ENCODE assay signal across 12 cellular contexts in genomic region chrX:134948333-134949241, GRCh38. TPM values are rescaled to one million over a fixed set of nuclear protein-coding genes. Genes with fewer than 3 reads are reported as not detected.
DNase-seq lines count a peak whose midpoint lies in the region; ATAC-seq and TF ChIP-seq lines count a peak whose summit lies in the region.
"Had no signal": no experiment of that assay in that cellular context is flagged by ENCODE, and none has a peak within 500 bp of the region (broad histone marks: within the 10 kb centered on the region; RNA-seq: fewer than 3 reads in every experiment).

No MANE protein-coding gene starts in this region.

- H3K4me1 Mint-ChIP-seq in chondrocyte (ENCODE audit: low read depth), result no peaks in the 10 kb centered on the region
- H3K4me1 Mint-ChIP-seq in CD4-positive, alpha-beta T cell (ENCODE audit: low read depth), result no peaks in the 10 kb centered on the region
- H3K4me1 Mint-ChIP-seq: immature natural killer cell had no signal

- intact Hi-C loops in posterior vena cava (cut with DNase I), result no loop called here
- intact Hi-C loops in CD4-positive, alpha-beta T cell (cut with DNase I, micrococcal nuclease), result no loop called here

- peak overlapping the region; percentile 52 for H3K27ac Mint-ChIP-seq in chondrocyte (ENCODE audit: unreplicated experiment)
- H3K27ac Mint-ChIP-seq in CD4-positive, alpha-beta T cell, result no peak overlapping the region
- H3K27ac Mint-ChIP-seq: immature natural killer cell had no signal

- H3K4me3 Mint-ChIP-seq in chondrocyte (ENCODE audit: unreplicated experiment), result no peak overlapping the region
- H3K4me3 Mint-ChIP-seq in CD4-positive, alpha-beta T cell, result no peak overlapping the region
- H3K4me3 Mint-ChIP-seq: immature natural killer cell had no signal

- no peaks in the 10 kb centered on the region for H3K36me3 Mint-ChIP-seq in chondrocyte (ENCODE audit: low read depth)
- H3K36me3 Mint-ChIP-seq in CD4-positive, alpha-beta T cell (ENCODE audit: low read depth), result no peaks in the 10 kb centered on the region
- H3K36me3 Mint-ChIP-seq: immature natural killer cell had no signal

- no peak for ATAC-seq in CD4-positive, alpha-beta T cell (ENCODE audit: poor library complexity)

- no peaks in the 10 kb centered on the region for H3K9me3 ChIP-seq in CD4-positive, alpha-beta T cell (ENCODE audit: control insufficient read depth, low read length)

- no peaks in the 10 kb centered on the region for H3K27me3 ChIP-seq in CD4-positive, alpha-beta T cell (ENCODE audit: control insufficient read depth, insufficient read depth, low read length)

- POLR2A ChIA-PET in CD4-positive, alpha-beta T cell (lab: Charles Lee), result no interaction called here

- TF ChIP-seq CTCF in chondrocyte (IDR thresholded peaks at IDR 0.05), result no peak
- TF ChIP-seq CTCF in CD4-positive, alpha-beta T cell (IDR thresholded peaks at IDR 0.05), result no peak

- CTCF ChIA-PET in CD4-positive, alpha-beta T cell (lab: Charles Lee), result no interaction called here

- DNase-seq in ELR (ENCODE audit: low read depth) (peak; percentile 78), NCI-H69 (lab: John Stamatoyannopoulos, UW) (peak; percentile 11), chondrocyte (ENCODE audit: low spot score) (no peak), mucosa of gallbladder (ENCODE audit: low spot score) (peak; percentile 13), NCI-H345 treated with DMSO at 0.1 percent for 48 hours (lab: John Stamatoyannopoulos, UW; ENCODE audit: unreplicated experiment) (no peak), NCI-H2196 (lab: John Stamatoyannopoulos, UW; ENCODE audit: unreplicated experiment) (no peak), posterior vena cava (ENCODE audit: low spot score) (no peak)
- no peak for DNase-seq in CD4-positive, alpha-beta T cell
- DNase-seq: aorta; immature natural killer cell; NCI-H1694; stimulated activated CD8-positive, alpha-beta memory T cell treated with anti-CD3 and anti-CD28 coated beads, Interleukin-4, amount 100 ng/mL, for 48 hours had no signal

- peaks cover 7% of the 10 kb centered on the region for H3K9me3 Mint-ChIP-seq in chondrocyte (ENCODE audit: low read depth)
- no peaks in the 10 kb centered on the region for H3K9me3 Mint-ChIP-seq in CD4-positive, alpha-beta T cell
- H3K9me3 Mint-ChIP-seq: immature natural killer cell had no signal

- H3K27me3 Mint-ChIP-seq in chondrocyte (ENCODE audit: low read depth), result no peaks in the 10 kb centered on the region
- no peaks in the 10 kb centered on the region for H3K27me3 Mint-ChIP-seq in CD4-positive, alpha-beta T cell

- no peak overlapping the region for H3K27ac ChIP-seq in CD4-positive, alpha-beta T cell (ENCODE audit: low read depth, low read length)

RNA-seq across cellular contexts. Expression of gene MOSPD1, which starts 33.5 kb away (rescaled TPM):
- 11.7 to 17.0 TPM (median 15.3 TPM) in 3 replicates for total RNA-seq in chondrocyte
- total RNA-seq in mucosa of gallbladder, result 7.7 TPM
- 10 to 100 TPM; 11.9 to 13.2 TPM for total RNA-seq in posterior vena cava
- total RNA-seq in CD4-positive, alpha-beta T cell, result 1 to 10 TPM; 4.4 to 5.7 TPM

RNA-seq across cellular contexts. Expression of gene SMIM10, which starts 42.2 kb away (rescaled TPM):
- 2.7 to 4.7 TPM (median 3.1 TPM) in 3 replicates for total RNA-seq in chondrocyte
- total RNA-seq in mucosa of gallbladder, result 4.1 TPM
- total RNA-seq in posterior vena cava, result 10 to 100 TPM; 17.0 to 20.0 TPM
- not detected for total RNA-seq in CD4-positive, alpha-beta T cell

Comparison
In these comparisons a context has a peak if more than half of its experiments do, and no peak if none do; other contexts are left out.
1. DNase-seq: peak in ELR (single experiment), NCI-H69 (single experiment) and mucosa of gallbladder (single experiment); none in chondrocyte (single experiment), NCI-H345 treated with DMSO at 0.1 percent for 48 hours (single experiment), NCI-H2196 (single experiment), posterior vena cava (single experiment) and CD4-positive, alpha-beta T cell (0 of 10).